ENCODE assay signal across 8 cellular contexts in genomic region chr4:7041851-7042696, GRCh38. TPM values are rescaled to one million over a fixed set of nuclear protein-coding genes. Genes with fewer than 3 reads are reported as not detected.
DNase-seq lines count a peak whose midpoint lies in the region; ATAC-seq and TF ChIP-seq lines count a peak whose summit lies in the region.

No MANE protein-coding gene starts in this region.

- no peak overlapping the region for H2BK15ac ChIP-seq in IMR-90 (ENCODE audit: low read depth, low read length)

- intact Hi-C loops in IMR-90 (cut with micrococcal nuclease): loop anchor here (5.0 kb wide), 1 partner anchor 55 kb away; no protein-coding TSS in a partner anchor
- intact Hi-C loops in thyroid gland (cut with DNase I): loop anchor here (2.0 to 10.0 kb wide), 3 partner anchors 27 to 137 kb away; partner anchors contain the start of genes GRPEL1 and TBC1D14

- H2AK9ac ChIP-seq in IMR-90 (replicated peaks; ENCODE audit: low read depth, low read length, poor library complexity): peak overlapping the region; percentile 18

- dilution Hi-C loops in IMR-90 (cut with HindIII; ENCODE audit: low sequenced_read_pairs, unreplicated experiment): no loop called here

- H3K4me1 Mint-ChIP-seq in memory B cell: peaks cover 38% of the 10 kb centered on the region

- H3K79me1 ChIP-seq in IMR-90 (ENCODE audit: low read depth in 1 of 2, low read length in 2 of 2): peaks cover 18 to 47% of the 10 kb centered on the region in 2 experiments

- peak overlapping the region; percentile 27 for H2BK5ac ChIP-seq in IMR-90 (ENCODE audit: low read depth, low read length, poor library complexity, severe bottlenecking)

- H3K27me3 ChIP-seq in IMR-90 (ENCODE audit: control insufficient read depth, insufficient read depth, low read length) (no peaks in the 10 kb centered on the region), ectodermal cell (ENCODE audit: control insufficient read depth, insufficient read depth, low read length, poor library complexity, severe bottlenecking) (peaks cover 29% of the 10 kb centered on the region), thyroid gland (no peaks in the 10 kb centered on the region)

- H3K23ac ChIP-seq in IMR-90 (ENCODE audit: low read depth, low read length): 0 out of 2 replicates have a peak overlapping the region, but pooled peaks have one; percentile 22

- TF ChIP-seq CTCF in IMR-90 (conservative IDR thresholded peaks at IDR 0.05; ENCODE audit: low read depth, low read length) (no peak), thyroid gland (IDR thresholded peaks at IDR 0.05) (no peak)

- no TSS peak for BruUV-seq in IMR-90 (replicated peaks; lab: Mats Ljungman, UMichigan)

- peak overlapping the region; percentile 53; the same call in 1 of the 2 replicates for H3K14ac ChIP-seq in IMR-90 (replicated peaks; ENCODE audit: low read depth, low read length)

- ATAC-seq in GM19455 (IDR thresholded peaks at IDR 0.05; ENCODE audit: unreplicated experiment) (peak; percentile 8), IMR-90 (ENCODE audit: low read depth) (peak; percentile 24; the same call in 1 of the 2 replicates), memory B cell (ENCODE audit: low read depth) (peak; percentile 7)

- CTCF ChIA-PET in IMR-90 (lab: Yijun Ruan, JAX): interaction anchor here (0.7 to 1.6 kb wide), 6 partner anchors 11 to 347 kb away, joined by 3 to 4 read pairs (median 3); partner anchors contain the start of gene GRPEL1

- H3K9me3 Mint-ChIP-seq in memory B cell: no peaks in the 10 kb centered on the region

- in situ Hi-C loops in IMR-90 (cut with MboI; ENCODE audit: low sequenced_read_pairs): no loop called here

- POLR2A ChIA-PET in IMR-90 (lab: Charles Lee; ENCODE audit: unreplicated experiment): no interaction called here

- H3K36me3 Mint-ChIP-seq in memory B cell: no peaks in the 10 kb centered on the region

- H3K9me3 ChIP-seq in IMR-90 (ENCODE audit: control insufficient read depth, insufficient read depth, low read length) (no peaks in the 10 kb centered on the region), ectodermal cell (ENCODE audit: control insufficient read depth, low read length) (no peaks in the 10 kb centered on the region), thyroid gland (no peaks in the 10 kb centered on the region)

- H3K56ac ChIP-seq in IMR-90 (ENCODE audit: extremely low read depth, insufficient read depth, low read length): no peak overlapping the region

- no peak overlapping the region for H3K18ac ChIP-seq in IMR-90 (ENCODE audit: low read depth, low read length)

- H4K5ac ChIP-seq in IMR-90 (ENCODE audit: low read depth, low read length): peak overlapping the region; percentile 16

- TF ChIP-seq RAD21 in IMR-90 (IDR thresholded peaks at IDR 0.05; ENCODE audit: low read length): no peak

- H3K9me1 ChIP-seq in IMR-90 (ENCODE audit: insufficient read depth, low read length): peaks cover 13% of the 10 kb centered on the region

- H3K36me3 ChIP-seq in IMR-90 (ENCODE audit: control insufficient read depth, insufficient read depth, low read length) (no peaks in the 10 kb centered on the region), ectodermal cell (ENCODE audit: control insufficient read depth, insufficient read depth, low read length) (no peaks in the 10 kb centered on the region), thyroid gland (no peaks in the 10 kb centered on the region)

- H3K27ac ChIP-seq in IMR-90 (ENCODE audit: insufficient read depth, low read length): peak overlapping the region; percentile 60
- H3K27ac ChIP-seq in ectodermal cell (ENCODE audit: insufficient read depth, low read depth, low read length, poor library complexity, severe bottlenecking): peak overlapping the region; percentile 64
- H3K27ac ChIP-seq in thyroid gland: peak overlapping the region; percentile 14 to 50 (median 46)

- no peaks in the 10 kb centered on the region for H3K27me3 Mint-ChIP-seq in memory B cell

- H2BK120ac ChIP-seq in IMR-90 (ENCODE audit: low read depth, low read length): 0 out of 2 replicates have a peak overlapping the region, but pooled peaks have one; percentile 2

- H2BK20ac ChIP-seq in IMR-90 (ENCODE audit: low read depth, low read length): no peak overlapping the region

- H3K4ac ChIP-seq in IMR-90 (ENCODE audit: low read depth, low read length): peak overlapping the region; percentile 37

- 25% methylated on average over 15 of the region's 55 CpGs; no CpG with 5 or more reads in 1 of the 2 experiments for WGBS in IMR-90 (ENCODE audit: extremely low coverage in 2 of 2, insufficient read length in 1 of 2), 2 experiments
- 26% methylated on average over 55 of the region's 55 CpGs for WGBS in ectodermal cell, 2 experiments
- 13 to 15% methylated on average over 54 of the region's 55 CpGs for WGBS in thyroid gland, 2 donors

- no peak for TF ChIP-seq POLR2A in IMR-90 (IDR thresholded peaks at IDR 0.05; ENCODE audit: low read depth, low read length)
- TF ChIP-seq POLR2A in thyroid gland (IDR thresholded peaks at IDR 0.05): no peak

- H3K4me1 ChIP-seq in IMR-90 (ENCODE audit: control insufficient read depth, insufficient read depth, low read length) (peaks cover 21% of the 10 kb centered on the region), ectodermal cell (ENCODE audit: control insufficient read depth, insufficient read depth, low read length) (peaks cover 11% of the 10 kb centered on the region), thyroid gland (peaks cover 32 to 36% of the 10 kb centered on the region in 2 donors)

- peak overlapping the region; percentile 64 for H3K9ac ChIP-seq in IMR-90 (ENCODE audit: low read depth, low read length)

- H3K4me2 ChIP-seq in IMR-90 (ENCODE audit: low read depth, low read length): peak overlapping the region; percentile 75

- peak overlapping the region; percentile 99 for H2AFZ ChIP-seq in IMR-90 (replicated peaks; ENCODE audit: low read length, poor library complexity)

- DNase-seq in COLO668 (lab: John Stamatoyannopoulos, UW; ENCODE audit: unreplicated experiment): peak; percentile 70
- DNase-seq in IMR-90: peak; percentile 55
- peak; percentile 9 for DNase-seq in SW480 (ENCODE audit: low spot score)
- peak in 1 of 2 donors; percentile 12 for DNase-seq in memory B cell (ENCODE audit: low spot score in 2 of 2)
- peak; percentile 50 to 62 for DNase-seq in thyroid gland
- DNase-seq in OCI-M2 (lab: John Stamatoyannopoulos, UW; ENCODE audit: unreplicated experiment): no peak

- peak overlapping the region; percentile 15 for H3K27ac Mint-ChIP-seq in memory B cell

- H3K4me3 ChIP-seq in IMR-90 (ENCODE audit: insufficient read depth, low read depth, low read length) (peak overlapping the region; percentile 69), ectodermal cell (ENCODE audit: insufficient read depth, low read depth, low read length) (peak overlapping the region; percentile 60), thyroid gland (replicated peaks in 1 of 3) (peak overlapping the region; percentile 17 to 74 (median 33))

- H4K8ac ChIP-seq in IMR-90 (ENCODE audit: low read depth in 2 of 2, low read length in 2 of 2): peak overlapping the region; percentile 51 to 74; a peak in 3 of 4 replicates

- H2AK5ac ChIP-seq in IMR-90 (ENCODE audit: low read depth, low read length): no peak overlapping the region

- H4K91ac ChIP-seq in IMR-90 (ENCODE audit: insufficient read depth, low read depth, low read length): peak overlapping the region; percentile 8; the same call in 1 of the 2 replicates

- peaks cover 33% of the 10 kb centered on the region for H4K20me1 ChIP-seq in IMR-90 (ENCODE audit: insufficient read depth, low read length)

- peak overlapping the region; percentile 97 for H3K4me3 Mint-ChIP-seq in memory B cell

TF ChIP-seq in IMR-90, 13 proteins besides CTCF, POLR2A, EP300 and RAD21:
- TF ChIP-seq SMC3 (IDR thresholded peaks at IDR 0.05; ENCODE audit: low read depth, low read length): no peak
- TF ChIP-seq, protein P1, sequence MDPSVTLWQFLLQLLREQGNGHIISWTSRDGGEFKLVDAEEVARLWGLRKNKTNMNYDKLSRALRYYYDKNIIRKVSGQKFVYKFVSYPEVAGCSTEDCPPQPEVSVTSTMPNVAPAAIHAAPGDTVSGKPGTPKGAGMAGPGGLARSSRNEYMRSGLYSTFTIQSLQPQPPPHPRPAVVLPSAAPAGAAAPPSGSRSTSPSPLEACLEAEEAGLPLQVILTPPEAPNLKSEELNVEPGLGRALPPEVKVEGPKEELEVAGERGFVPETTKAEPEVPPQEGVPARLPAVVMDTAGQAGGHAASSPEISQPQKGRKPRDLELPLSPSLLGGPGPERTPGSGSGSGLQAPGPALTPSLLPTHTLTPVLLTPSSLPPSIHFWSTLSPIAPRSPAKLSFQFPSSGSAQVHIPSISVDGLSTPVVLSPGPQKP (IDR thresholded peaks at IDR 0.05; ENCODE audit: borderline replicate concordance, low read depth, low read length): no peak
- no peak for TF ChIP-seq FOS (IDR thresholded peaks at IDR 0.05; ENCODE audit: low read depth, low read length)
- no peak for TF ChIP-seq BHLHE40 (IDR thresholded peaks at IDR 0.05; ENCODE audit: low read depth, low read length)
- no peak for TF ChIP-seq NFE2L2 (IDR thresholded peaks at IDR 0.05; ENCODE audit: low read depth, low read length)
- TF ChIP-seq CHD1 (IDR thresholded peaks at IDR 0.05; ENCODE audit: low read depth, low read length): no peak
- TF ChIP-seq CEBPB (IDR thresholded peaks at IDR 0.05; ENCODE audit: low read depth, low read length): no peak
- no peak for TF ChIP-seq RFX5 (IDR thresholded peaks at IDR 0.05; ENCODE audit: low read depth, low read length)
TF ChIP-seq in IMR-90: peak in this region for 0.

RNA-seq across cellular contexts. Expression of gene TADA2B, which starts 1.1 kb away (rescaled TPM):
- total RNA-seq in IMR-90 (2012; rRNA removed) (6.1 and 8.1 TPM in 2 replicates), thyroid gland (10 to 100 TPM; 17.9 to 34.1 (median 26.6) TPM)
- 8.1 and 8.6 TPM in 2 replicates for polyA plus RNA-seq in IMR-90 (2012; rRNA removed)
- polyA plus RNA-seq in IMR-90 (2012; cell fraction: cytosol; rRNA removed): 5.2 and 6.9 TPM in 2 replicates
- 5.7 and 6.6 TPM in 2 replicates for polyA plus RNA-seq in IMR-90 (2012; cell fraction: nucleus; rRNA removed; ENCODE audit: low replicate concordance)
- polyA plus RNA-seq in ectodermal cell (2013, experiment 1 of 4): 17.7 TPM
- polyA plus RNA-seq in ectodermal cell (2013, experiment 2 of 4): 15.1 TPM
- 13.5 TPM for polyA plus RNA-seq in ectodermal cell (2013, experiment 3 of 4)
- polyA plus RNA-seq in ectodermal cell (2013, experiment 4 of 4): 14.6 TPM

RNA-seq across cellular contexts. Expression of gene GRPEL1, which starts 25.8 kb away (rescaled TPM):
- 33.0 and 48.6 TPM in 2 replicates for total RNA-seq in IMR-90 (2012; rRNA removed)
- 32.0 and 33.9 TPM in 2 replicates for polyA plus RNA-seq in IMR-90 (2012; rRNA removed)
- polyA plus RNA-seq in IMR-90 (2012; cell fraction: cytosol; rRNA removed): 9.0 and 14.6 TPM in 2 replicates
- polyA plus RNA-seq in IMR-90 (2012; cell fraction: nucleus; rRNA removed; ENCODE audit: low replicate concordance): 5.0 and 19.1 TPM in 2 replicates
- 26.6 TPM for polyA plus RNA-seq in ectodermal cell (2013, experiment 1 of 4)
- 24.0 TPM for polyA plus RNA-seq in ectodermal cell (2013, experiment 2 of 4)
- polyA plus RNA-seq in ectodermal cell (2013, experiment 3 of 4): 18.5 TPM
- polyA plus RNA-seq in ectodermal cell (2013, experiment 4 of 4): 17.9 TPM
- total RNA-seq in thyroid gland: 10 to 100 TPM; 13.4 to 21.9 (median 17.5) TPM
